2 cellular contexts compared by ENCODE assay signal in the genomic region with DNA sequence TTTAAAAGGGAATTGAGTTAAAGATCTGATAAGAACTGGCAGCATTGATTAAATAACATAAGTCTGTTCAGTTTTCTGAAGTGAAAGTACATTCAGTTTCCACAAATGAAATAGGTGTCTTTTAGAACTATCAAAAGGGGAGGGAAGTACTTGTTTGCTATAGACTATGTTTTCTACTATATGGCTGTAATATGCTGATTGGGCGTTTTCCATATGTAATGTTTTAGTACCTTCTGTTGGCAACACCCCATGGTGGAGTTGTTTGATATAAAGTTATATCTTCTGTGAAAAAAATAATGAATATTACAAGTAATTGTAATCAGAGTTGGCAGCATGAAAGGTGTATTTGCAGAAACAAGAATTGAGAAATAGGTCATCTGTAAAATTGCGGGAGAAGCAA.
TF ChIP-seq lines count a peak whose summit lies in the region.

No MANE protein-coding gene starts in this region.

TF ChIP-seq in HepG2, 621 proteins besides CTCF, POLR2A, EP300 and RAD21:
- no peak for TF ChIP-seq FOXK1 (CRISPR knock-in tag; IDR thresholded peaks at IDR 0.05; ENCODE audit: borderline replicate concordance, low read depth)
- TF ChIP-seq MAFK (conservative IDR thresholded peaks at IDR 0.05 in 1 of 2, IDR thresholded peaks at IDR 0.05 in 1 of 2; ENCODE audit: low read length in 2 of 2): peak; percentile 85 to 90
- TF ChIP-seq MAFF (IDR thresholded peaks at IDR 0.05; ENCODE audit: low read depth, low read length): peak; percentile 85

TF ChIP-seq in K562, 482 proteins besides CTCF, POLR2A, EP300 and RAD21:
- TF ChIP-seq SRSF9 (IDR thresholded peaks at IDR 0.05; ENCODE audit: borderline replicate concordance, low read depth, low read length) (no peak), MAFG (tag; conservative IDR thresholded peaks at IDR 0.05) (peak; percentile 64), POU5F1 (IDR thresholded peaks at IDR 0.05; ENCODE audit: borderline replicate concordance, low read depth, low read length, partially characterized antibody) (no peak), TARDBP (IDR thresholded peaks at IDR 0.05) (no peak), EHMT2 (IDR thresholded peaks at IDR 0.05) (no peak), EZH2 (IDR thresholded peaks at IDR 0.05; ENCODE audit: borderline replicate concordance, low read depth, low read length) (no peak), SRSF1 (IDR thresholded peaks at IDR 0.05; ENCODE audit: low read depth, low read length) (no peak), ZNF77 (CRISPR knock-in tag; IDR thresholded peaks at IDR 0.05) (no peak), HMG20B (CRISPR knock-in tag; IDR thresholded peaks at IDR 0.05) (no peak), SMAD4 (CRISPR knock-in tag; conservative IDR thresholded peaks at IDR 0.05) (no peak), TCFL5 (CRISPR knock-in tag; conservative IDR thresholded peaks at IDR 0.05) (no peak), MAFK (IDR thresholded peaks at IDR 0.05; ENCODE audit: low read length) (peak; percentile 77), ZKSCAN8 (CRISPR knock-in tag; IDR thresholded peaks at IDR 0.05) (no peak), ZNF316 (IDR thresholded peaks at IDR 0.05) (peak; percentile 83), ERF (CRISPR knock-in tag; IDR thresholded peaks at IDR 0.05) (no peak), ZNF699 (CRISPR knock-in tag; IDR thresholded peaks at IDR 0.05; ENCODE audit: insufficient replicate concordance) (no peak), ZFP30 (CRISPR knock-in tag; IDR thresholded peaks at IDR 0.05; ENCODE audit: borderline replicate concordance) (no peak), RBBP5 (IDR thresholded peaks at IDR 0.05; ENCODE audit: borderline replicate concordance, insufficient read depth, low read length, poor library complexity, severe bottlenecking) (no peak), ZNF124 (CRISPR knock-in tag; IDR thresholded peaks at IDR 0.05) (no peak), MAFF (IDR thresholded peaks at IDR 0.05; ENCODE audit: low read length) (peak; percentile 76), HNRNPL (IDR thresholded peaks at IDR 0.05; ENCODE audit: low read depth, low read length) (no peak), ZFP36 (IDR thresholded peaks at IDR 0.05; ENCODE audit: low read depth, low read length, partially characterized antibody) (no peak), FOXJ3 (CRISPR knock-in tag; IDR thresholded peaks at IDR 0.05) (no peak), LARP7 (IDR thresholded peaks at IDR 0.05) (no peak), DPF2 (IDR thresholded peaks at IDR 0.05) (no peak), C11orf30 (IDR thresholded peaks at IDR 0.05; ENCODE audit: low read depth) (peak; percentile 64), DDX20 (tag; IDR thresholded peaks at IDR 0.05; ENCODE audit: low read depth) (no peak)
- TF ChIP-seq, protein P1, sequence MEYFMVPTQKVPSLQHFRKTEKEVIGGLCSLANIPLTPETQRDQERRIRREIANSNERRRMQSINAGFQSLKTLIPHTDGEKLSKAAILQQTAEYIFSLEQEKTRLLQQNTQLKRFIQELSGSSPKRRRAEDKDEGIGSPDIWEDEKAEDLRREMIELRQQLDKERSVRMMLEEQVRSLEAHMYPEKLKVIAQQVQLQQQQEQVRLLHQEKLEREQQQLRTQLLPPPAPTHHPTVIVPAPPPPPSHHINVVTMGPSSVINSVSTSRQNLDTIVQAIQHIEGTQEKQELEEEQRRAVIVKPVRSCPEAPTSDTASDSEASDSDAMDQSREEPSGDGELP (CRISPR knock-in tag; IDR thresholded peaks at IDR 0.05; ENCODE audit: borderline replicate concordance): no peak
- TF ChIP-seq, protein P2, sequence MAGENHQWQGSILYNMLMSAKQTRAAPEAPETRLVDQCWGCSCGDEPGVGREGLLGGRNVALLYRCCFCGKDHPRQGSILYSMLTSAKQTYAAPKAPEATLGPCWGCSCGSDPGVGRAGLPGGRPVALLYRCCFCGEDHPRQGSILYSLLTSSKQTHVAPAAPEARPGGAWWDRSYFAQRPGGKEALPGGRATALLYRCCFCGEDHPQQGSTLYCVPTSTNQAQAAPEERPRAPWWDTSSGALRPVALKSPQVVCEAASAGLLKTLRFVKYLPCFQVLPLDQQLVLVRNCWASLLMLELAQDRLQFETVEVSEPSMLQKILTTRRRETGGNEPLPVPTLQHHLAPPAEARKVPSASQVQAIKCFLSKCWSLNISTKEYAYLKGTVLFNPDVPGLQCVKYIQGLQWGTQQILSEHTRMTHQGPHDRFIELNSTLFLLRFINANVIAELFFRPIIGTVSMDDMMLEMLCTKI (IDR thresholded peaks at IDR 0.05; ENCODE audit: partially characterized antibody): no peak
- TF ChIP-seq, protein P3, sequence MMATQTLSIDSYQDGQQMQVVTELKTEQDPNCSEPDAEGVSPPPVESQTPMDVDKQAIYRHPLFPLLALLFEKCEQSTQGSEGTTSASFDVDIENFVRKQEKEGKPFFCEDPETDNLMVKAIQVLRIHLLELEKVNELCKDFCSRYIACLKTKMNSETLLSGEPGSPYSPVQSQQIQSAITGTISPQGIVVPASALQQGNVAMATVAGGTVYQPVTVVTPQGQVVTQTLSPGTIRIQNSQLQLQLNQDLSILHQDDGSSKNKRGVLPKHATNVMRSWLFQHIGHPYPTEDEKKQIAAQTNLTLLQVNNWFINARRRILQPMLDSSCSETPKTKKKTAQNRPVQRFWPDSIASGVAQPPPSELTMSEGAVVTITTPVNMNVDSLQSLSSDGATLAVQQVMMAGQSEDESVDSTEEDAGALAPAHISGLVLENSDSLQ (IDR thresholded peaks at IDR 0.05): no peak
- TF ChIP-seq, protein P4, sequence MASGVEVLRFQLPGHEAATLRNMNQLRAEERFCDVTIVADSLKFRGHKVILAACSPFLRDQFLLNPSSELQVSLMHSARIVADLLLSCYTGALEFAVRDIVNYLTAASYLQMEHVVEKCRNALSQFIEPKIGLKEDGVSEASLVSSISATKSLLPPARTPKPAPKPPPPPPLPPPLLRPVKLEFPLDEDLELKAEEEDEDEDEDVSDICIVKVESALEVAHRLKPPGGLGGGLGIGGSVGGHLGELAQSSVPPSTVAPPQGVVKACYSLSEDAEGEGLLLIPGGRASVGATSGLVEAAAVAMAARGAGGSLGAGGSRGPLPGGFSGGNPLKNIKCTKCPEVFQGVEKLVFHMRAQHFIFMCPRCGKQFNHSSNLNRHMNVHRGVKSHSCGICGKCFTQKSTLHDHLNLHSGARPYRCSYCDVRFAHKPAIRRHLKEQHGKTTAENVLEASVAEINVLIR (CRISPR knock-in tag; IDR thresholded peaks at IDR 0.05): no peak
- TF ChIP-seq, protein P5, sequence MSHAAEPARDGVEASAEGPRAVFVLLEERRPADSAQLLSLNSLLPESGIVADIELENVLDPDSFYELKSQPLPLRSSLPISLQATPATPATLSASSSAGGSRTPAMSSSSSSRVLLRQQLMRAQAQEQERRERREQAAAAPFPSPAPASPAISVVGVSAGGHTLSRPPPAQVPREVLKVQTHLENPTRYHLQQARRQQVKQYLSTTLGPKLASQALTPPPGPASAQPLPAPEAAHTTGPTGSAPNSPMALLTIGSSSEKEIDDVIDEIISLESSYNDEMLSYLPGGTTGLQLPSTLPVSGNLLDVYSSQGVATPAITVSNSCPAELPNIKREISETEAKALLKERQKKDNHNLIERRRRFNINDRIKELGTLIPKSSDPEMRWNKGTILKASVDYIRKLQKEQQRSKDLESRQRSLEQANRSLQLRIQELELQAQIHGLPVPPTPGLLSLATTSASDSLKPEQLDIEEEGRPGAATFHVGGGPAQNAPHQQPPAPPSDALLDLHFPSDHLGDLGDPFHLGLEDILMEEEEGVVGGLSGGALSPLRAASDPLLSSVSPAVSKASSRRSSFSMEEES (CRISPR knock-in tag; IDR thresholded peaks at IDR 0.05): no peak
- TF ChIP-seq, protein P6, sequence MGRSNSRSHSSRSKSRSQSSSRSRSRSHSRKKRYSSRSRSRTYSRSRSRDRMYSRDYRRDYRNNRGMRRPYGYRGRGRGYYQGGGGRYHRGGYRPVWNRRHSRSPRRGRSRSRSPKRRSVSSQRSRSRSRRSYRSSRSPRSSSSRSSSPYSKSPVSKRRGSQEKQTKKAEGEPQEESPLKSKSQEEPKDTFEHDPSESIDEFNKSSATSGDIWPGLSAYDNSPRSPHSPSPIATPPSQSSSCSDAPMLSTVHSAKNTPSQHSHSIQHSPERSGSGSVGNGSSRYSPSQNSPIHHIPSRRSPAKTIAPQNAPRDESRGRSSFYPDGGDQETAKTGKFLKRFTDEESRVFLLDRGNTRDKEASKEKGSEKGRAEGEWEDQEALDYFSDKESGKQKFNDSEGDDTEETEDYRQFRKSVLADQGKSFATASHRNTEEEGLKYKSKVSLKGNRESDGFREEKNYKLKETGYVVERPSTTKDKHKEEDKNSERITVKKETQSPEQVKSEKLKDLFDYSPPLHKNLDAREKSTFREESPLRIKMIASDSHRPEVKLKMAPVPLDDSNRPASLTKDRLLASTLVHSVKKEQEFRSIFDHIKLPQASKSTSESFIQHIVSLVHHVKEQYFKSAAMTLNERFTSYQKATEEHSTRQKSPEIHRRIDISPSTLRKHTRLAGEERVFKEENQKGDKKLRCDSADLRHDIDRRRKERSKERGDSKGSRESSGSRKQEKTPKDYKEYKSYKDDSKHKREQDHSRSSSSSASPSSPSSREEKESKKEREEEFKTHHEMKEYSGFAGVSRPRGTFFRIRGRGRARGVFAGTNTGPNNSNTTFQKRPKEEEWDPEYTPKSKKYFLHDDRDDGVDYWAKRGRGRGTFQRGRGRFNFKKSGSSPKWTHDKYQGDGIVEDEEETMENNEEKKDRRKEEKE (IDR thresholded peaks at IDR 0.05; ENCODE audit: borderline replicate concordance in 1 of 2, control insufficient read depth in 1 of 2, low read depth in 2 of 2, low read length in 1 of 2): no peak
- TF ChIP-seq, protein P7, sequence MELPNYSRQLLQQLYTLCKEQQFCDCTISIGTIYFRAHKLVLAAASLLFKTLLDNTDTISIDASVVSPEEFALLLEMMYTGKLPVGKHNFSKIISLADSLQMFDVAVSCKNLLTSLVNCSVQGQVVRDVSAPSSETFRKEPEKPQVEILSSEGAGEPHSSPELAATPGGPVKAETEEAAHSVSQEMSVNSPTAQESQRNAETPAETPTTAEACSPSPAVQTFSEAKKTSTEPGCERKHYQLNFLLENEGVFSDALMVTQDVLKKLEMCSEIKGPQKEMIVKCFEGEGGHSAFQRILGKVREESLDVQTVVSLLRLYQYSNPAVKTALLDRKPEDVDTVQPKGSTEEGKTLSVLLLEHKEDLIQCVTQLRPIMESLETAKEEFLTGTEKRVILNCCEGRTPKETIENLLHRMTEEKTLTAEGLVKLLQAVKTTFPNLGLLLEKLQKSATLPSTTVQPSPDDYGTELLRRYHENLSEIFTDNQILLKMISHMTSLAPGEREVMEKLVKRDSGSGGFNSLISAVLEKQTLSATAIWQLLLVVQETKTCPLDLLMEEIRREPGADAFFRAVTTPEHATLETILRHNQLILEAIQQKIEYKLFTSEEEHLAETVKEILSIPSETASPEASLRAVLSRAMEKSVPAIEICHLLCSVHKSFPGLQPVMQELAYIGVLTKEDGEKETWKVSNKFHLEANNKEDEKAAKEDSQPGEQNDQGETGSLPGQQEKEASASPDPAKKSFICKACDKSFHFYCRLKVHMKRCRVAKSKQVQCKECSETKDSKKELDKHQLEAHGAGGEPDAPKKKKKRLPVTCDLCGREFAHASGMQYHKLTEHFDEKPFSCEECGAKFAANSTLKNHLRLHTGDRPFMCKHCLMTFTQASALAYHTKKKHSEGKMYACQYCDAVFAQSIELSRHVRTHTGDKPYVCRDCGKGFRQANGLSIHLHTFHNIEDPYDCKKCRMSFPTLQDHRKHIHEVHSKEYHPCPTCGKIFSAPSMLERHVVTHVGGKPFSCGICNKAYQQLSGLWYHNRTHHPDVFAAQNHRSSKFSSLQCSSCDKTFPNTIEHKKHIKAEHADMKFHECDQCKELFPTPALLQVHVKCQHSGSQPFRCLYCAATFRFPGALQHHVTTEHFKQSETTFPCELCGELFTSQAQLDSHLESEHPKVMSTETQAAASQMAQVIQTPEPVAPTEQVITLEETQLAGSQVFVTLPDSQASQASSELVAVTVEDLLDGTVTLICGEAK (IDR thresholded peaks at IDR 0.05): no peak
- TF ChIP-seq, protein P7 (CRISPR knock-in tag; IDR thresholded peaks at IDR 0.05): no peak
